38 cellular contexts compared by ENCODE assay signal in the genomic region with DNA sequence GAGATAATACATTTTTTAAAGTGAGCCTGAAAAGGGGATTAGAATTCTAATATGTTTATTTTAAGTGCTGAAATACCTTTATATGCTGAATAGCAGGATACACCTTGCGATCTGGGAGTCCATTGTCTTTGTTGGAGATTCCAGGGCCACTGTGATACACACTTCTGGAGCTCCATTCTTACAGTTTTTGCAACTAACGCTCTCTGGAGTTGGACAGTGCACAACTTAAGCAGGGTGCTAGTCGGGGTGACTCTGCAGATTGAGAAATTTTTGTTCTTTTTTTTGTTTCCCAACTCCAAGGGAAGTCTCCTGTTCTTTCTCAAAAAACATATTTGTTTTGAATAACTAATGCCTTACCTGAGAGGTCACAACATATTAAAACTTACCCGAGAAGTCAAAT. TPM values are rescaled to one million over a fixed set of nuclear protein-coding genes. Genes with fewer than 3 reads are reported as not detected.
"Had no signal": no experiment of that assay in that cellular context is flagged by ENCODE, and none has a peak within 500 bp of the region (broad histone marks: within the 10 kb centered on the region; RNA-seq: fewer than 3 reads in every experiment).

No MANE protein-coding gene starts in this region.

- H3K9me3 ChIP-seq: MG63 had no signal

- H3K27me3 ChIP-seq: MG63 had no signal

- H3K36me3 ChIP-seq: MG63 had no signal

- DNase-seq: Karpas-422, Kasumi-1, MG63, MM.1S, MV-4-11, NCI-H1048, NCI-H1092, NCI-H1092 treated with DMSO at 0.1 percent for 48 hours, NCI-H1105, NCI-H1105 treated with DMSO at 0.1 percent for 48 hours, NCI-H1417, NCI-H1417 treated with DMSO at 0.1 percent for 48 hours, NCI-H1436, NCI-H1436 treated with DMSO at 0.1 percent for 48 hours, NCI-H146, NCI-H1694, NCI-H1694 treated with DMSO at 0.1 percent for 48 hours, NCI-H187, NCI-H187 treated with DMSO at 0.1 percent for 48 hours, NCI-H1930, NCI-H2029, NCI-H2029 treated with DMSO at 0.1 percent for 48 hours, NCI-H2081, NCI-H2081 treated with DMSO at 0.1 percent for 48 hours, NCI-H2107, NCI-H2171, NCI-H2171 treated with DMSO at 0.1 percent for 48 hours, NCI-H2227 treated with DMSO at 0.1 percent for 48 hours, NCI-H226, NCI-H345, NCI-H446, NCI-H446 treated with DMSO at 0.1 percent for 48 hours, NCI-H510A, NCI-H510A treated with DMSO at 0.1 percent for 48 hours, NCI-H524 had no signal

- H3K4me3 ChIP-seq: MG63 had no signal

RNA-seq across cellular contexts. Expression of a gene that starts 23.7 kb away (rescaled TPM):
- total RNA-seq: LHCN-M2, M059J, NCI-H460 had no signal
